14 cellular contexts compared by ENCODE assay signal in the genomic region with DNA sequence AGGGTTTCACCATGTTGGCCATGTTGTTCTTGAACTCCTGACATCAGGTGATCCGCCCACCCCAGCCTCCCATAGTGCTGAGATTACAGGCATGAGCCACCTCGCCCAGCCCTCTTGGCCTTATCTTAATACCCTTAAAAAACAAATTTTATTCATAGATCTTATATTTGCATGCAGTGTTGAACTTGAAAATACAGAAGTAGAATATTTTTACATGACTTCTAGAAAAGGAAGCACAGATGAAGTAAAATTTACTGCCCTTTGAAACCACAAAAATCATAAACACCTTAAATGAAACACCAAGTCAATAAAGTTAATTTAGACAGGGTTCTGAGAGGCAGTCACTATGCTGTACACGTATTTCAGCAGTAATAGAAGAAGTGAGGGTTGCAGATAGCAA.
DNase-seq lines count a peak whose midpoint lies in the region; ATAC-seq and TF ChIP-seq lines count a peak whose summit lies in the region.
"Had no signal": no experiment of that assay in that cellular context is flagged by ENCODE, and none has a peak within 500 bp of the region (broad histone marks: within the 10 kb centered on the region; RNA-seq: fewer than 3 reads in every experiment).

No MANE protein-coding gene starts in this region.

- H3K9me3 ChIP-seq in upper lobe of left lung: peaks cover 0 to 14% (median 7%) of the 10 kb centered on the region in 4 donors
- H3K9me3 ChIP-seq: SK-N-SH had no signal

- POLR2A ChIA-PET in HEK293T (lab: Yijun Ruan, JAX): no interaction called here

- H3K27me3 ChIP-seq in upper lobe of left lung: no peaks in the 10 kb centered on the region

- CTCF ChIA-PET in HEK293T (lab: Yijun Ruan, JAX): no interaction called here

- no peaks in the 10 kb centered on the region for H3K4me1 Mint-ChIP-seq in nephron progenitor cell
- H3K4me1 Mint-ChIP-seq: central memory CD8-positive, alpha-beta T cell had no signal

- ATAC-seq in GM18505 (IDR thresholded peaks at IDR 0.05; ENCODE audit: unreplicated experiment) (peak; percentile 46), GM21367 (IDR thresholded peaks at IDR 0.05; ENCODE audit: unreplicated experiment) (peak; percentile 64), HG02973 (IDR thresholded peaks at IDR 0.05; ENCODE audit: unreplicated experiment) (peak; percentile 55), upper lobe of left lung (ENCODE audit: low FRiP score in 2 of 2) (no peak)
- ATAC-seq: activated CD4-positive, alpha-beta T cell treated with anti-CD3 and anti-CD28 coated beads for 36 hours had no signal

- no peak for TF ChIP-seq POLR2A in GM18505 (IDR thresholded peaks at IDR 0.05; ENCODE audit: borderline replicate concordance, extremely low read depth, insufficient read depth, insufficient read length)
- TF ChIP-seq POLR2A in upper lobe of left lung (IDR thresholded peaks at IDR 0.05): no peak

- peaks cover 1% of the 10 kb centered on the region for H3K27me3 Mint-ChIP-seq in nephron progenitor cell (ENCODE audit: low read depth, poor library complexity)
- H3K27me3 Mint-ChIP-seq: activated CD4-positive, alpha-beta T cell treated with anti-CD3 and anti-CD28 coated beads for 36 hours; central memory CD8-positive, alpha-beta T cell had no signal

- H3K4me3 ChIP-seq in upper lobe of left lung: no peak overlapping the region

- peaks cover 39% of the 10 kb centered on the region for H3K9me3 Mint-ChIP-seq in nephron progenitor cell

- DNase-seq in NAMALWA (ENCODE audit: low spot score) (peak; percentile 22), nephron progenitor cell (no peak), SW480 (ENCODE audit: low spot score) (no peak), HEK293T (ENCODE audit: extremely low spot score) (no peak), upper lobe of left lung (no peak)
- DNase-seq: activated CD4-positive, alpha-beta T cell treated with anti-CD3 and anti-CD28 coated beads for 36 hours; activated gamma-delta T cell treated with Interleukin-2 at 50 U/mL for 16 hours; NCI-H524 treated with DMSO at 0.1 percent for 48 hours; SK-N-SH; small intestine had no signal

- no peaks in the 10 kb centered on the region for H3K36me3 ChIP-seq in upper lobe of left lung

- TF ChIP-seq CTCF in nephron progenitor cell (IDR thresholded peaks at IDR 0.05) (no peak), upper lobe of left lung (IDR thresholded peaks at IDR 0.05) (no peak)

- no peak overlapping the region for H3K27ac Mint-ChIP-seq in nephron progenitor cell
- H3K27ac Mint-ChIP-seq: activated CD4-positive, alpha-beta T cell treated with anti-CD3 and anti-CD28 coated beads for 36 hours had no signal

- no peak overlapping the region for H3K27ac ChIP-seq in upper lobe of left lung

- H3K36me3 Mint-ChIP-seq in nephron progenitor cell (ENCODE audit: low read depth): peaks cover 57% of the 10 kb centered on the region

- no peak for TF ChIP-seq EP300 in upper lobe of left lung (IDR thresholded peaks at IDR 0.05)

- no peak overlapping the region for H3K4me3 Mint-ChIP-seq in nephron progenitor cell
- H3K4me3 Mint-ChIP-seq: activated CD4-positive, alpha-beta T cell treated with anti-CD3 and anti-CD28 coated beads for 36 hours; central memory CD8-positive, alpha-beta T cell had no signal

- H3K4me1 ChIP-seq in upper lobe of left lung: no peaks in the 10 kb centered on the region

- WGBS in upper lobe of left lung, 2 donors: 77 to 83% methylated on average over 3 of the region's 3 CpGs

TF ChIP-seq in HEK293T, 16 proteins besides CTCF, POLR2A, EP300 and RAD21:
- TF ChIP-seq HDGF (IDR thresholded peaks at IDR 0.05; ENCODE audit: borderline replicate concordance) (no peak), TARDBP (IDR thresholded peaks at IDR 0.05) (no peak), NFRKB (IDR thresholded peaks at IDR 0.05) (no peak)

Comparison
In these comparisons a context has a peak if more than half of its experiments do, and no peak if none do; other contexts are left out.
1. ATAC-seq: peak in GM18505 (single experiment), GM21367 (single experiment) and HG02973 (single experiment); none in upper lobe of left lung (0 of 2).